ENCODE assay signal across 1 cellular context in the genomic region with DNA sequence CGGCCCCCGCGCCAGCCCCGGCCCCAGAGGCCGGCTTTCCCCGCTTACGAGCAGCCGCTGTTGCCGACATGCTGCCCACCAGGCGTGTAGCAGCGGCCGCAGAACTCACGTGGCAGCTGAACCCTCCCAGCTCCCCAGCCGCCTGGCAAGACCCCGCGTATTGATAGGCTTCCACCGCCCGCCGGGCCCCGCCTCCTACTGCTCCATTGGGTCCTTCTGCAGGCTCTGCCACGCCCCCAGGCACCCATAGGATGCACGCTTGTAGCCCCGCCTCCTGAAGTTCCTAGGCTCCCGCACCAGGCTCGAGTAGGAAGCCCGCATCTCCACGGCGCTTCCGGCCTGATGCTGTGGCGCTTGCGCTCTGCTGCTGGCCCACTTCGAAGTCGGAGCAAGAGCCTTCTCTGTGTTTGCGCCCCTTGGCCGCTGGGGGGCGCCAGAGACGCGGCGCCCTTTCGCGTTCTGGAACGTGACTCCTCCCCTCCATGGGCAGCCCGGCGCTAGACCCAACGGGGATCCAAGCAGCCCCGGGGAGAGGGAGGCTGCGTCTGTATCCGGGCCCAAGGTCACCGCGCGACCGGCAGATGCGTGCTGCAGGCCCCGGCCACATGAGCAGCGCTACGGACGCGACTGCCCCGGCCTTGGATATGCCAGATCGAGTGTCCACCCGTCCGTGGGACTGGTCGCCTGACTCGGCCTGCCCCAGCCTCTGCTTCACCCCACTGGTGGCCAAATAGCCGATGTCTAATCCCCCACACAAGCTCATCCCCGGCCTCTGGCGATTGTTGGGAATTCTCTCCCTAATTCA.
TF ChIP-seq lines count a peak whose summit lies in the region.

A gene (plus strand): TSS at position 566 of the 805 bp plus-strand sequence. CDS start 993 bp downstream, outside the sequence.
A gene with protein sequence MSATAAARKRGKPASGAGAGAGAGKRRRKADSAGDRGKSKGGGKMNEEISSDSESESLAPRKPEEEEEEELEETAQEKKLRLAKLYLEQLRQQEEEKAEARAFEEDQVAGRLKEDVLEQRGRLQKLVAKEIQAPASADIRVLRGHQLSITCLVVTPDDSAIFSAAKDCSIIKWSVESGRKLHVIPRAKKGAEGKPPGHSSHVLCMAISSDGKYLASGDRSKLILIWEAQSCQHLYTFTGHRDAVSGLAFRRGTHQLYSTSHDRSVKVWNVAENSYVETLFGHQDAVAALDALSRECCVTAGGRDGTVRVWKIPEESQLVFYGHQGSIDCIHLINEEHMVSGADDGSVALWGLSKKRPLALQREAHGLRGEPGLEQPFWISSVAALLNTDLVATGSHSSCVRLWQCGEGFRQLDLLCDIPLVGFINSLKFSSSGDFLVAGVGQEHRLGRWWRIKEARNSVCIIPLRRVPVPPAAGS (minus strand): TSS at position 107 of the 805 bp plus-strand sequence. CDS start 37 bp downstream, at position 70.

TF ChIP-seq in HepG2, 621 proteins besides CTCF, POLR2A, EP300 and RAD21 (continued from another document and continues in another):
- TF ChIP-seq, protein P1, sequence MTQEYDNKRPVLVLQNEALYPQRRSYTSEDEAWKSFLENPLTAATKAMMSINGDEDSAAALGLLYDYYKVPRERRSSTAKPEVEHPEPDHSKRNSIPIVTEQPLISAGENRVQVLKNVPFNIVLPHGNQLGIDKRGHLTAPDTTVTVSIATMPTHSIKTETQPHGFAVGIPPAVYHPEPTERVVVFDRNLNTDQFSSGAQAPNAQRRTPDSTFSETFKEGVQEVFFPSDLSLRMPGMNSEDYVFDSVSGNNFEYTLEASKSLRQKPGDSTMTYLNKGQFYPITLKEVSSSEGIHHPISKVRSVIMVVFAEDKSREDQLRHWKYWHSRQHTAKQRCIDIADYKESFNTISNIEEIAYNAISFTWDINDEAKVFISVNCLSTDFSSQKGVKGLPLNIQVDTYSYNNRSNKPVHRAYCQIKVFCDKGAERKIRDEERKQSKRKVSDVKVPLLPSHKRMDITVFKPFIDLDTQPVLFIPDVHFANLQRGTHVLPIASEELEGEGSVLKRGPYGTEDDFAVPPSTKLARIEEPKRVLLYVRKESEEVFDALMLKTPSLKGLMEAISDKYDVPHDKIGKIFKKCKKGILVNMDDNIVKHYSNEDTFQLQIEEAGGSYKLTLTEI (CRISPR knock-in tag; conservative IDR thresholded peaks at IDR 0.05), result no peak
- TF ChIP-seq ERF (CRISPR knock-in tag; IDR thresholded peaks at IDR 0.05), result peak; percentile 89
- TF ChIP-seq MXD4 (CRISPR knock-in tag; IDR thresholded peaks at IDR 0.05), result peak; percentile 99
- peak; percentile 83 for TF ChIP-seq PHF8 (CRISPR knock-in tag; IDR thresholded peaks at IDR 0.05)
- TF ChIP-seq, protein P2, sequence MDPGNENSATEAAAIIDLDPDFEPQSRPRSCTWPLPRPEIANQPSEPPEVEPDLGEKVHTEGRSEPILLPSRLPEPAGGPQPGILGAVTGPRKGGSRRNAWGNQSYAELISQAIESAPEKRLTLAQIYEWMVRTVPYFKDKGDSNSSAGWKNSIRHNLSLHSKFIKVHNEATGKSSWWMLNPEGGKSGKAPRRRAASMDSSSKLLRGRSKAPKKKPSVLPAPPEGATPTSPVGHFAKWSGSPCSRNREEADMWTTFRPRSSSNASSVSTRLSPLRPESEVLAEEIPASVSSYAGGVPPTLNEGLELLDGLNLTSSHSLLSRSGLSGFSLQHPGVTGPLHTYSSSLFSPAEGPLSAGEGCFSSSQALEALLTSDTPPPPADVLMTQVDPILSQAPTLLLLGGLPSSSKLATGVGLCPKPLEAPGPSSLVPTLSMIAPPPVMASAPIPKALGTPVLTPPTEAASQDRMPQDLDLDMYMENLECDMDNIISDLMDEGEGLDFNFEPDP (CRISPR knock-in tag; conservative IDR thresholded peaks at IDR 0.05), result no peak
- TF ChIP-seq ZNF841 (CRISPR knock-in tag; IDR thresholded peaks at IDR 0.05; ENCODE audit: borderline replicate concordance), result no peak
- TF ChIP-seq, protein P3, sequence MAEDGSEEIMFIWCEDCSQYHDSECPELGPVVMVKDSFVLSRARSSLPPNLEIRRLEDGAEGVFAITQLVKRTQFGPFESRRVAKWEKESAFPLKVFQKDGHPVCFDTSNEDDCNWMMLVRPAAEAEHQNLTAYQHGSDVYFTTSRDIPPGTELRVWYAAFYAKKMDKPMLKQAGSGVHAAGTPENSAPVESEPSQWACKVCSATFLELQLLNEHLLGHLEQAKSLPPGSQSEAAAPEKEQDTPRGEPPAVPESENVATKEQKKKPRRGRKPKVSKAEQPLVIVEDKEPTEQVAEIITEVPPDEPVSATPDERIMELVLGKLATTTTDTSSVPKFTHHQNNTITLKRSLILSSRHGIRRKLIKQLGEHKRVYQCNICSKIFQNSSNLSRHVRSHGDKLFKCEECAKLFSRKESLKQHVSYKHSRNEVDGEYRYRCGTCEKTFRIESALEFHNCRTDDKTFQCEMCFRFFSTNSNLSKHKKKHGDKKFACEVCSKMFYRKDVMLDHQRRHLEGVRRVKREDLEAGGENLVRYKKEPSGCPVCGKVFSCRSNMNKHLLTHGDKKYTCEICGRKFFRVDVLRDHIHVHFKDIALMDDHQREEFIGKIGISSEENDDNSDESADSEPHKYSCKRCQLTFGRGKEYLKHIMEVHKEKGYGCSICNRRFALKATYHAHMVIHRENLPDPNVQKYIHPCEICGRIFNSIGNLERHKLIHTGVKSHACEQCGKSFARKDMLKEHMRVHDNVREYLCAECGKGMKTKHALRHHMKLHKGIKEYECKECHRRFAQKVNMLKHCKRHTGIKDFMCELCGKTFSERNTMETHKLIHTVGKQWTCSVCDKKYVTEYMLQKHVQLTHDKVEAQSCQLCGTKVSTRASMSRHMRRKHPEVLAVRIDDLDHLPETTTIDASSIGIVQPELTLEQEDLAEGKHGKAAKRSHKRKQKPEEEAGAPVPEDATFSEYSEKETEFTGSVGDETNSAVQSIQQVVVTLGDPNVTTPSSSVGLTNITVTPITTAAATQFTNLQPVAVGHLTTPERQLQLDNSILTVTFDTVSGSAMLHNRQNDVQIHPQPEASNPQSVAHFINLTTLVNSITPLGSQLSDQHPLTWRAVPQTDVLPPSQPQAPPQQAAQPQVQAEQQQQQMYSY (CRISPR knock-in tag; IDR thresholded peaks at IDR 0.05), result 0 out of 2 replicates have a peak, but pooled peaks have one; percentile 10
- no peak for TF ChIP-seq MAFF (IDR thresholded peaks at IDR 0.05; ENCODE audit: low read depth, low read length)
- peak; percentile 57; the same call in 1 of the 2 replicates for TF ChIP-seq ZNF333 (CRISPR knock-in tag; IDR thresholded peaks at IDR 0.05; ENCODE audit: borderline replicate concordance)
- peak; percentile 97 for TF ChIP-seq NFYB (CRISPR knock-in tag; IDR thresholded peaks at IDR 0.05)
- TF ChIP-seq MTA3 (CRISPR knock-in tag; IDR thresholded peaks at IDR 0.05), result no peak
- no peak for TF ChIP-seq ZKSCAN1 (IDR thresholded peaks at IDR 0.05; ENCODE audit: low read length)
- peak; percentile 94 for TF ChIP-seq ZFY (CRISPR knock-in tag; IDR thresholded peaks at IDR 0.05)
- no peak for TF ChIP-seq ZNF670 (CRISPR knock-in tag; IDR thresholded peaks at IDR 0.05; ENCODE audit: borderline replicate concordance)
- TF ChIP-seq, protein P4, sequence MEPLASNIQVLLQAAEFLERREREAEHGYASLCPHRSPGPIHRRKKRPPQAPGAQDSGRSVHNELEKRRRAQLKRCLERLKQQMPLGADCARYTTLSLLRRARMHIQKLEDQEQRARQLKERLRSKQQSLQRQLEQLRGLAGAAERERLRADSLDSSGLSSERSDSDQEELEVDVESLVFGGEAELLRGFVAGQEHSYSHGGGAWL (CRISPR knock-in tag; IDR thresholded peaks at IDR 0.05), result peak; percentile 64
- TF ChIP-seq MED1 (CRISPR knock-in tag; IDR thresholded peaks at IDR 0.05), result peak; percentile 88
- TF ChIP-seq, protein P5, sequence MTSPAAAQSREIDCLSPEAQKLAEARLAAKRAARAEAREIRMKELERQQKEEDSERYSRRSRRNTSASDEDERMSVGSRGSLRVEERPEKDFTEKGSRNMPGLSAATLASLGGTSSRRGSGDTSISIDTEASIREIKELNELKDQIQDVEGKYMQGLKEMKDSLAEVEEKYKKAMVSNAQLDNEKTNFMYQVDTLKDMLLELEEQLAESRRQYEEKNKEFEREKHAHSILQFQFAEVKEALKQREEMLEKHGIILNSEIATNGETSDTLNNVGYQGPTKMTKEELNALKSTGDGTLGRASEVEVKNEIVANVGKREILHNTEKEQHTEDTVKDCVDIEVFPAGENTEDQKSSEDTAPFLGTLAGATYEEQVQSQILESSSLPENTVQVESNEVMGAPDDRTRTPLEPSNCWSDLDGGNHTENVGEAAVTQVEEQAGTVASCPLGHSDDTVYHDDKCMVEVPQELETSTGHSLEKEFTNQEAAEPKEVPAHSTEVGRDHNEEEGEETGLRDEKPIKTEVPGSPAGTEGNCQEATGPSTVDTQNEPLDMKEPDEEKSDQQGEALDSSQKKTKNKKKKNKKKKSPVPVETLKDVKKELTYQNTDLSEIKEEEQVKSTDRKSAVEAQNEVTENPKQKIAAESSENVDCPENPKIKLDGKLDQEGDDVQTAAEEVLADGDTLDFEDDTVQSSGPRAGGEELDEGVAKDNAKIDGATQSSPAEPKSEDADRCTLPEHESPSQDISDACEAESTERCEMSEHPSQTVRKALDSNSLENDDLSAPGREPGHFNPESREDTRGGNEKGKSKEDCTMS (CRISPR knock-in tag; conservative IDR thresholded peaks at IDR 0.05), result no peak
- TF ChIP-seq, protein P6, sequence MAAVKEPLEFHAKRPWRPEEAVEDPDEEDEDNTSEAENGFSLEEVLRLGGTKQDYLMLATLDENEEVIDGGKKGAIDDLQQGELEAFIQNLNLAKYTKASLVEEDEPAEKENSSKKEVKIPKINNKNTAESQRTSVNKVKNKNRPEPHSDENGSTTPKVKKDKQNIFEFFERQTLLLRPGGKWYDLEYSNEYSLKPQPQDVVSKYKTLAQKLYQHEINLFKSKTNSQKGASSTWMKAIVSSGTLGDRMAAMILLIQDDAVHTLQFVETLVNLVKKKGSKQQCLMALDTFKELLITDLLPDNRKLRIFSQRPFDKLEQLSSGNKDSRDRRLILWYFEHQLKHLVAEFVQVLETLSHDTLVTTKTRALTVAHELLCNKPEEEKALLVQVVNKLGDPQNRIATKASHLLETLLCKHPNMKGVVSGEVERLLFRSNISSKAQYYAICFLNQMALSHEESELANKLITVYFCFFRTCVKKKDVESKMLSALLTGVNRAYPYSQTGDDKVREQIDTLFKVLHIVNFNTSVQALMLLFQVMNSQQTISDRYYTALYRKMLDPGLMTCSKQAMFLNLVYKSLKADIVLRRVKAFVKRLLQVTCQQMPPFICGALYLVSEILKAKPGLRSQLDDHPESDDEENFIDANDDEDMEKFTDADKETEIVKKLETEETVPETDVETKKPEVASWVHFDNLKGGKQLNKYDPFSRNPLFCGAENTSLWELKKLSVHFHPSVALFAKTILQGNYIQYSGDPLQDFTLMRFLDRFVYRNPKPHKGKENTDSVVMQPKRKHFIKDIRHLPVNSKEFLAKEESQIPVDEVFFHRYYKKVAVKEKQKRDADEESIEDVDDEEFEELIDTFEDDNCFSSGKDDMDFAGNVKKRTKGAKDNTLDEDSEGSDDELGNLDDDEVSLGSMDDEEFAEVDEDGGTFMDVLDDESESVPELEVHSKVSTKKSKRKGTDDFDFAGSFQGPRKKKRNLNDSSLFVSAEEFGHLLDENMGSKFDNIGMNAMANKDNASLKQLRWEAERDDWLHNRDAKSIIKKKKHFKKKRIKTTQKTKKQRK (IDR thresholded peaks at IDR 0.05; ENCODE audit: low read length), result no peak
- TF ChIP-seq ZNF652 (CRISPR knock-in tag; IDR thresholded peaks at IDR 0.05; ENCODE audit: borderline replicate concordance, low read depth), result no peak
- TF ChIP-seq ZSCAN21 (CRISPR knock-in tag; IDR thresholded peaks at IDR 0.05; ENCODE audit: borderline replicate concordance), result peak; percentile 50; the same call in 1 of the 2 replicates
- TF ChIP-seq, protein P7, sequence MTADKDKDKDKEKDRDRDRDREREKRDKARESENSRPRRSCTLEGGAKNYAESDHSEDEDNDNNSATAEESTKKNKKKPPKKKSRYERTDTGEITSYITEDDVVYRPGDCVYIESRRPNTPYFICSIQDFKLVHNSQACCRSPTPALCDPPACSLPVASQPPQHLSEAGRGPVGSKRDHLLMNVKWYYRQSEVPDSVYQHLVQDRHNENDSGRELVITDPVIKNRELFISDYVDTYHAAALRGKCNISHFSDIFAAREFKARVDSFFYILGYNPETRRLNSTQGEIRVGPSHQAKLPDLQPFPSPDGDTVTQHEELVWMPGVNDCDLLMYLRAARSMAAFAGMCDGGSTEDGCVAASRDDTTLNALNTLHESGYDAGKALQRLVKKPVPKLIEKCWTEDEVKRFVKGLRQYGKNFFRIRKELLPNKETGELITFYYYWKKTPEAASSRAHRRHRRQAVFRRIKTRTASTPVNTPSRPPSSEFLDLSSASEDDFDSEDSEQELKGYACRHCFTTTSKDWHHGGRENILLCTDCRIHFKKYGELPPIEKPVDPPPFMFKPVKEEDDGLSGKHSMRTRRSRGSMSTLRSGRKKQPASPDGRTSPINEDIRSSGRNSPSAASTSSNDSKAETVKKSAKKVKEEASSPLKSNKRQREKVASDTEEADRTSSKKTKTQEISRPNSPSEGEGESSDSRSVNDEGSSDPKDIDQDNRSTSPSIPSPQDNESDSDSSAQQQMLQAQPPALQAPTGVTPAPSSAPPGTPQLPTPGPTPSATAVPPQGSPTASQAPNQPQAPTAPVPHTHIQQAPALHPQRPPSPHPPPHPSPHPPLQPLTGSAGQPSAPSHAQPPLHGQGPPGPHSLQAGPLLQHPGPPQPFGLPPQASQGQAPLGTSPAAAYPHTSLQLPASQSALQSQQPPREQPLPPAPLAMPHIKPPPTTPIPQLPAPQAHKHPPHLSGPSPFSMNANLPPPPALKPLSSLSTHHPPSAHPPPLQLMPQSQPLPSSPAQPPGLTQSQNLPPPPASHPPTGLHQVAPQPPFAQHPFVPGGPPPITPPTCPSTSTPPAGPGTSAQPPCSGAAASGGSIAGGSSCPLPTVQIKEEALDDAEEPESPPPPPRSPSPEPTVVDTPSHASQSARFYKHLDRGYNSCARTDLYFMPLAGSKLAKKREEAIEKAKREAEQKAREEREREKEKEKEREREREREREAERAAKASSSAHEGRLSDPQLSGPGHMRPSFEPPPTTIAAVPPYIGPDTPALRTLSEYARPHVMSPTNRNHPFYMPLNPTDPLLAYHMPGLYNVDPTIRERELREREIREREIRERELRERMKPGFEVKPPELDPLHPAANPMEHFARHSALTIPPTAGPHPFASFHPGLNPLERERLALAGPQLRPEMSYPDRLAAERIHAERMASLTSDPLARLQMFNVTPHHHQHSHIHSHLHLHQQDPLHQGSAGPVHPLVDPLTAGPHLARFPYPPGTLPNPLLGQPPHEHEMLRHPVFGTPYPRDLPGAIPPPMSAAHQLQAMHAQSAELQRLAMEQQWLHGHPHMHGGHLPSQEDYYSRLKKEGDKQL (CRISPR knock-in tag; IDR thresholded peaks at IDR 0.05; ENCODE audit: low read depth), result no peak
- TF ChIP-seq, protein P8, sequence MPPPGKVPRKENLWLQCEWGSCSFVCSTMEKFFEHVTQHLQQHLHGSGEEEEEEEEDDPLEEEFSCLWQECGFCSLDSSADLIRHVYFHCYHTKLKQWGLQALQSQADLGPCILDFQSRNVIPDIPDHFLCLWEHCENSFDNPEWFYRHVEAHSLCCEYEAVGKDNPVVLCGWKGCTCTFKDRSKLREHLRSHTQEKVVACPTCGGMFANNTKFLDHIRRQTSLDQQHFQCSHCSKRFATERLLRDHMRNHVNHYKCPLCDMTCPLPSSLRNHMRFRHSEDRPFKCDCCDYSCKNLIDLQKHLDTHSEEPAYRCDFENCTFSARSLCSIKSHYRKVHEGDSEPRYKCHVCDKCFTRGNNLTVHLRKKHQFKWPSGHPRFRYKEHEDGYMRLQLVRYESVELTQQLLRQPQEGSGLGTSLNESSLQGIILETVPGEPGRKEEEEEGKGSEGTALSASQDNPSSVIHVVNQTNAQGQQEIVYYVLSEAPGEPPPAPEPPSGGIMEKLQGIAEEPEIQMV (CRISPR knock-in tag; IDR thresholded peaks at IDR 0.05; ENCODE audit: low read depth), result no peak; the same call in 1 of the 2 replicates
- no peak for TF ChIP-seq ATM (IDR thresholded peaks at IDR 0.05; ENCODE audit: borderline replicate concordance)
- TF ChIP-seq NFIC (IDR thresholded peaks at IDR 0.05; ENCODE audit: low read length), result no peak
- TF ChIP-seq PTBP1 (IDR thresholded peaks at IDR 0.05; ENCODE audit: low read depth, low read length, poor library complexity, severe bottlenecking), result no peak
- peak; percentile 46; the same call in 1 of the 2 replicates for TF ChIP-seq ZNF12 (CRISPR knock-in tag; IDR thresholded peaks at IDR 0.05)
- peak; percentile 88 for TF ChIP-seq SP2 (CRISPR knock-in tag; IDR thresholded peaks at IDR 0.05)
- no peak for TF ChIP-seq KLF11 (CRISPR knock-in tag; IDR thresholded peaks at IDR 0.05)
